ENCODE assay signal across 21 cellular contexts in genomic region chr2:215652432-215652831, GRCh38.
DNase-seq lines count a peak whose midpoint lies in the region; ATAC-seq and TF ChIP-seq lines count a peak whose summit lies in the region.
"Had no signal": no experiment of that assay in that cellular context is flagged by ENCODE, and none has a peak within 500 bp of the region (broad histone marks: within the 10 kb centered on the region; RNA-seq: fewer than 3 reads in every experiment).

No MANE protein-coding gene starts in this region.

- no peak overlapping the region for H3K56ac ChIP-seq in IMR-90 (ENCODE audit: extremely low read depth, insufficient read depth, low read length)

- H2BK20ac ChIP-seq in IMR-90 (ENCODE audit: low read depth, low read length): peak overlapping the region; percentile 67

- POLR2A ChIA-PET in AG04450 (lab: Yijun Ruan, JAX): interaction anchor here (0.9 to 1.3 kb wide), 6 partner anchors 8 to 216 kb away, joined by 3 to 13 read pairs (median 6); no protein-coding TSS in a partner anchor
- POLR2A ChIA-PET in IMR-90 (lab: Charles Lee; ENCODE audit: unreplicated experiment): interaction anchor here (0.6 kb wide), 1 partner anchor 1136 kb away, joined by 5 read pairs; no protein-coding TSS in a partner anchor

- H3K4ac ChIP-seq in IMR-90 (ENCODE audit: low read depth, low read length): peak overlapping the region; percentile 67

- H2AFZ ChIP-seq in IMR-90 (replicated peaks; ENCODE audit: low read length, poor library complexity): peak overlapping the region; percentile 69

- TF ChIP-seq POLR2A in IMR-90 (IDR thresholded peaks at IDR 0.05; ENCODE audit: low read depth, low read length) (no peak), esophagus muscularis mucosa (IDR thresholded peaks at IDR 0.05; ENCODE audit: low read depth) (no peak)

- peak; percentile 47 for TF ChIP-seq EP300 in esophagus muscularis mucosa (IDR thresholded peaks at IDR 0.05)

- H3K36me3 ChIP-seq in IMR-90 (ENCODE audit: control insufficient read depth, insufficient read depth, low read length) (no peaks in the 10 kb centered on the region), esophagus muscularis mucosa (no peaks in the 10 kb centered on the region)
- H3K36me3 ChIP-seq: uterus had no signal

- no peak overlapping the region for H3K23ac ChIP-seq in IMR-90 (ENCODE audit: low read depth, low read length)

- TF ChIP-seq RAD21 in IMR-90 (IDR thresholded peaks at IDR 0.05; ENCODE audit: low read length): no peak; the same call in 1 of the 2 replicates

- 0 out of 2 replicates have a peak overlapping the region, but pooled peaks have one; percentile 4 for H4K91ac ChIP-seq in IMR-90 (ENCODE audit: insufficient read depth, low read depth, low read length)

- no CpG with 5 or more reads among the region's 3 CpGs for WGBS in IMR-90 (ENCODE audit: extremely low coverage in 2 of 2, insufficient read length in 1 of 2), 2 experiments
- 50% methylated on average over 3 of the region's 3 CpGs for WGBS in esophagus muscularis mucosa

- H3K4me3 ChIP-seq in AG04450 (ENCODE audit: low read depth, low read length) (no peak overlapping the region), IMR-90 (ENCODE audit: insufficient read depth, low read depth, low read length) (no peak overlapping the region), esophagus muscularis mucosa (no peak overlapping the region)
- H3K4me3 ChIP-seq: A549, lung, uterus had no signal

- peaks cover 4% of the 10 kb centered on the region; the same call in 1 of the 2 replicates for H3K9me1 ChIP-seq in IMR-90 (ENCODE audit: insufficient read depth, low read length)

- in situ Hi-C loops in IMR-90 (cut with MboI; ENCODE audit: low sequenced_read_pairs): no loop called here

- H4K20me1 ChIP-seq in IMR-90 (ENCODE audit: insufficient read depth, low read length): no peaks in the 10 kb centered on the region

- no peak for TF ChIP-seq CTCF in AG04450 (IDR thresholded peaks at IDR 0.05; ENCODE audit: low read depth, low read length)
- TF ChIP-seq CTCF in IMR-90 (conservative IDR thresholded peaks at IDR 0.05; ENCODE audit: low read depth, low read length): no peak
- TF ChIP-seq CTCF in esophagus muscularis mucosa (IDR thresholded peaks at IDR 0.05): no peak

- H2AK5ac ChIP-seq in IMR-90 (ENCODE audit: low read depth, low read length): peak overlapping the region; percentile 65; the same call in 1 of the 2 replicates

- no peak overlapping the region for H3K4me2 ChIP-seq in IMR-90 (ENCODE audit: low read depth, low read length)
- H3K4me2 ChIP-seq: A549 had no signal

- peak overlapping the region in 1 of 2 experiments; percentile 73; a peak in 2 of 4 replicates for H4K8ac ChIP-seq in IMR-90 (ENCODE audit: low read depth in 2 of 2, low read length in 2 of 2)

- H3K27ac ChIP-seq in AG04450 (ENCODE audit: low read depth, low read length) (no peak overlapping the region), IMR-90 (ENCODE audit: insufficient read depth, low read length) (no peak overlapping the region), esophagus muscularis mucosa (replicated peaks in 1 of 4) (peak overlapping the region; percentile 51 to 77 (median 70))
- H3K27ac ChIP-seq: A549, foreskin keratinocyte had no signal

- peak; percentile 79 for DNase-seq in AG04450 (ENCODE audit: low read depth, low spot score)
- DNase-seq in IMR-90: peak; percentile 93
- DNase-seq in esophagus muscularis mucosa (ENCODE audit: extremely low spot score): no peak
- peak; percentile 63 for DNase-seq in myocyte (ENCODE audit: low read depth)
- no peak for DNase-seq in 8988T
- no peak for DNase-seq in AML-193 (lab: John Stamatoyannopoulos, UW)
- DNase-seq: activated CD4-positive, alpha-beta T cell treated with anti-CD3 and anti-CD28 coated beads for 1 hour; activated CD8-positive, alpha-beta memory T cell treated with anti-CD3 and anti-CD28 coated beads, Interleukin-2, amount 50 U/mL, for 48 hours; foreskin keratinocyte; H7; NCI-H1694 treated with DMSO at 0.1 percent for 48 hours; NCI-H226; stimulated activated naive CD8-positive, alpha-beta T cell treated with anti-CD3 and anti-CD28 coated beads, Interleukin-15, amount 100 ng/mL, for 72 hours; T-helper 2 cell; uterus had no signal

- peaks cover 10% of the 10 kb centered on the region for H3K4me1 ChIP-seq in IMR-90 (ENCODE audit: control insufficient read depth, insufficient read depth, low read length)
- peaks cover 0 to 38% (median 36%) of the 10 kb centered on the region in 4 donors for H3K4me1 ChIP-seq in esophagus muscularis mucosa
- H3K4me1 ChIP-seq: A549, foreskin keratinocyte had no signal

- ATAC-seq in IMR-90 (ENCODE audit: low read depth): peak; percentile 90
- no peak for ATAC-seq in GM21737 (IDR thresholded peaks at IDR 0.05; ENCODE audit: unreplicated experiment)
- no peak for ATAC-seq in GM21717 (IDR thresholded peaks at IDR 0.05; ENCODE audit: unreplicated experiment)
- ATAC-seq: A549; foreskin keratinocyte; natural killer cell treated with Interleukin-12 subunit alpha and Interleukin-12 subunit beta and Interleukin-15 and Interleukin-18, amount 100 ng/mL, for 72 hours; Right ventricle myocardium inferior; stimulated activated naive CD8-positive, alpha-beta T cell treated with anti-CD3 and anti-CD28 coated beads, Interleukin-15, amount 100 ng/mL, for 72 hours had no signal

- dilution Hi-C loops in IMR-90 (cut with HindIII; ENCODE audit: low sequenced_read_pairs, unreplicated experiment): no loop called here

- H2BK15ac ChIP-seq in IMR-90 (ENCODE audit: low read depth, low read length): peak overlapping the region; percentile 2; the same call in 1 of the 3 replicates

- intact Hi-C loops in IMR-90 (cut with micrococcal nuclease): no loop called here
- intact Hi-C loops in esophagus muscularis mucosa (cut with DNase I): no loop called here

- peak overlapping the region; percentile 84 for H2BK5ac ChIP-seq in IMR-90 (ENCODE audit: low read depth, low read length, poor library complexity, severe bottlenecking)

- peak overlapping the region; percentile 17 for H2BK120ac ChIP-seq in IMR-90 (ENCODE audit: low read depth, low read length)

- H3K14ac ChIP-seq in IMR-90 (replicated peaks; ENCODE audit: low read depth, low read length): peak overlapping the region; percentile 33; the same call in 1 of the 2 replicates

- H3K18ac ChIP-seq in IMR-90 (ENCODE audit: low read depth, low read length): no peak overlapping the region; the same call in 1 of the 2 replicates

- H3K27me3 ChIP-seq in AG04450 (ENCODE audit: control insufficient read depth, insufficient read depth, low read length): no peaks in the 10 kb centered on the region
- H3K27me3 ChIP-seq in IMR-90 (ENCODE audit: control insufficient read depth, insufficient read depth, low read length): no peaks in the 10 kb centered on the region
- no peaks in the 10 kb centered on the region for H3K27me3 ChIP-seq in esophagus muscularis mucosa
- H3K27me3 ChIP-seq: foreskin keratinocyte, uterus had no signal

- H4K5ac ChIP-seq in IMR-90 (ENCODE audit: low read depth, low read length): no peak overlapping the region

- no peak overlapping the region for H3K9ac ChIP-seq in IMR-90 (ENCODE audit: low read depth, low read length)

- H3K9me3 ChIP-seq in AG04450 (ENCODE audit: control insufficient read depth, insufficient read depth, low read length) (peaks cover 3% of the 10 kb centered on the region; the same call in 1 of the 2 replicates), IMR-90 (ENCODE audit: control insufficient read depth, insufficient read depth, low read length) (no peaks in the 10 kb centered on the region), esophagus muscularis mucosa (no peaks in the 10 kb centered on the region)
- H3K9me3 ChIP-seq: A549, uterus had no signal

- no peaks in the 10 kb centered on the region for H3K79me1 ChIP-seq in IMR-90 (ENCODE audit: low read depth in 1 of 2, low read length in 2 of 2)

- no peak overlapping the region for H2AK9ac ChIP-seq in IMR-90 (replicated peaks; ENCODE audit: low read depth, low read length, poor library complexity)

- CTCF ChIA-PET in AG04450 (lab: Charles Lee) (interaction anchor here (1.3 kb wide), 1 partner anchor 28 kb away, joined by 3 read pairs; no protein-coding TSS in a partner anchor), IMR-90 (lab: Yijun Ruan, JAX) (interaction anchor here (1.0 to 1.4 kb wide), 2 partner anchors 9 to 13 kb away, joined by 3 read pairs; no protein-coding TSS in a partner anchor)

- no TSS peak for BruUV-seq in IMR-90 (replicated peaks; lab: Mats Ljungman, UMichigan)

TF ChIP-seq in IMR-90, 13 proteins besides CTCF, POLR2A, EP300 and RAD21 (continues in another document):
- TF ChIP-seq CEBPB (IDR thresholded peaks at IDR 0.05; ENCODE audit: low read depth, low read length) (peak; percentile 56; the same call in 1 of the 2 replicates), ELK1 (IDR thresholded peaks at IDR 0.05; ENCODE audit: borderline replicate concordance, low read depth, low read length) (no peak), USF2 (IDR thresholded peaks at IDR 0.05; ENCODE audit: low read depth, low read length) (peak; percentile 69; the same call in 1 of the 2 replicates), FOS (IDR thresholded peaks at IDR 0.05; ENCODE audit: low read depth, low read length) (no peak), RCOR1 (IDR thresholded peaks at IDR 0.05; ENCODE audit: insufficient replicate concordance, low read length) (no peak), NFE2L2 (IDR thresholded peaks at IDR 0.05; ENCODE audit: low read depth, low read length) (peak; percentile 42; the same call in 1 of the 2 replicates), MAFK (IDR thresholded peaks at IDR 0.05; ENCODE audit: low read depth, low read length) (0 out of 2 replicates have a peak, but pooled peaks have one; percentile 8), MXI1 (IDR thresholded peaks at IDR 0.05; ENCODE audit: borderline replicate concordance, low read depth, low read length) (no peak), RFX5 (IDR thresholded peaks at IDR 0.05; ENCODE audit: low read depth, low read length) (no peak), MAZ (IDR thresholded peaks at IDR 0.05; ENCODE audit: borderline replicate concordance, low read depth, low read length) (no peak)

Comparison
In these comparisons a context has a peak if more than half of its experiments do, and no peak if none do; other contexts are left out.
1. DNase-seq: peak in AG04450 (single experiment), IMR-90 (single experiment) and myocyte (single experiment); none in esophagus muscularis mucosa (single experiment), 8988T (single experiment) and AML-193 (0 of 2).
2. H3K27ac ChIP-seq: peak in esophagus muscularis mucosa (4 of 4); none in AG04450 (single experiment) and IMR-90 (single experiment).